In the genomic region with DNA sequence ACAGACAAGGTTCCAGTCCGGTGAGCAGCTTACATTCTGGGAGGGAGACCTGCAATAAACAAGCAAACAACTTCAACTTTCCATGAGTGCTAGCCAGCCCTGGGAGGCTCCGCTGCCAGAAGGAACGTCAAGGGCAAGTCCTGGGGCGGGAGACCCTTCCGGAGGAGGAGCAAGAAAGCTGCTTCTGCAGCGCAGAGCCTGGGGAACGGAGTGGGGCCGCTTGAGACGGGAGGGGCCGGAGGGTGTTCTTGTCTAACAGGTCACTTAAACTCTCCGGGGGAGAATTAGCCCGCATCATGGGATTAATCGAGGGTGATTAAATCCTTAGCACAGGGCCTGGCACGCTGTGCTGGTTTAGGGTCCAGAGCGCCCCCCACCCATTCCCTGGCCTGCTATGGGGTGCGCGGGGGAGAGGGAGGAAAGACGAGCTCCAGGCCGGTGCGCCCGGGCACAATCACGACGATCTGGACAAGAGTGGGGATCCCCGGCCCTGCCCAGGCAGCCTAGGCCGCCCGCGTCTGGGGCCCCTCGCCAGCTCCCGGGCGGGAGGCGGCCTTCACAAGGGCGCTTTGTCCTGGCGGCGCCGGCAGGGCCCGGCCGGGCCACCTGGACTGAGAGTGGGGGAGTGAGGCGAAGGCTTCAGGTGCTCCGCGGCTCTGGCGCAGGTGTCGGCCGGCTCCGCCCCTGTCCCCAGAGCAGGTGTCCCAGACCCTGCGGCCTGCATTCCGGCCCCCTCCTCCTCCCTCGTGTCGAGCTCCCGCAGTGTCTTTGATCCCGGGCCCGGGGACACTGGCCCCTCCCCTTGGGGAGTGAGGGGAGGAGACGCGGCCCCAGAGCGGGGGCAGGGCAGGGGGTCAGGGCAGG, we compare ENCODE assay signal across 8 cellular contexts. TPM values are rescaled to one million over a fixed set of nuclear protein-coding genes. Genes with fewer than 3 reads are reported as not detected.
A peak's percentile ranks its signal among the peaks of the same experiment; 100 is the strongest.
DNase-seq lines count a peak whose midpoint lies in the region; ATAC-seq, FAIRE-seq and TF ChIP-seq lines count a peak whose summit lies in the region.

No MANE protein-coding gene starts in this region.

- peaks cover 3% of the 10 kb centered on the region for H3K36me3 Mint-ChIP-seq in chondrocyte (ENCODE audit: low read depth)

- peaks cover 21% of the 10 kb centered on the region for H3K4me1 ChIP-seq in mucosa of descending colon (ENCODE audit: low read depth)

- no peaks in the 10 kb centered on the region for H3K36me3 ChIP-seq in mucosa of descending colon (ENCODE audit: low read depth)

- no peak overlapping the region for H3K27ac Mint-ChIP-seq in chondrocyte (ENCODE audit: unreplicated experiment)

- DNase-seq in GM12892 (ENCODE audit: insufficient read length) (peak; percentile 24), NCI-H2196 treated with DMSO at 0.1 percent for 48 hours (lab: John Stamatoyannopoulos, UW; ENCODE audit: unreplicated experiment) (peak; percentile 68), chondrocyte (ENCODE audit: low spot score) (peak; percentile 90), mucosa of descending colon (peak; percentile 39 to 82 (median 67)), A172 (ENCODE audit: low spot score) (no peak), kidney glomerular epithelial cell (lab: John Stamatoyannopoulos, UW) (no peak)
- no peak for DNase-seq in stimulated activated CD4-positive, alpha-beta T cell treated with anti-CD3 and anti-CD28 coated beads, Interleukin-4, amount 100 ng/mL, for 4 hours

- H3K4me1 Mint-ChIP-seq in chondrocyte (ENCODE audit: low read depth): peaks cover 11% of the 10 kb centered on the region

- intact Hi-C loops in mucosa of descending colon (cut with DNase I, micrococcal nuclease): no loop called here

- no peak for FAIRE-seq in GM12892 (lab: Jason Lieb, UNC)

- TF ChIP-seq POLR2A in GM12892 (IDR thresholded peaks at IDR 0.05; ENCODE audit: low read depth, low read length): no peak

- H3K4me3 ChIP-seq in mucosa of descending colon: no peak overlapping the region

- H3K9me3 ChIP-seq in mucosa of descending colon: no peaks in the 10 kb centered on the region

- peak; percentile 38 for ATAC-seq in mucosa of descending colon
- no peak for ATAC-seq in GM19397 (IDR thresholded peaks at IDR 0.05; ENCODE audit: unreplicated experiment)

- no peak for TF ChIP-seq CTCF in chondrocyte (IDR thresholded peaks at IDR 0.05)
- TF ChIP-seq CTCF in mucosa of descending colon (IDR thresholded peaks at IDR 0.05): no peak

- peaks cover 25% of the 10 kb centered on the region for H3K27me3 Mint-ChIP-seq in chondrocyte (ENCODE audit: low read depth)

- H3K9me3 Mint-ChIP-seq in chondrocyte (ENCODE audit: low read depth): no peaks in the 10 kb centered on the region

- H3K4me3 Mint-ChIP-seq in chondrocyte (ENCODE audit: unreplicated experiment): no peak overlapping the region

RNA-seq across cellular contexts. Expression of gene LARGE2, which starts 0.7 kb away (rescaled TPM):
- polyA plus RNA-seq in GM12892 (2012; ENCODE audit: missing spikeins): not detected
- not detected in 3 replicates for total RNA-seq in chondrocyte
- 1 to 10 TPM; 1.9 to 2.9 (median 2.3) TPM for total RNA-seq in mucosa of descending colon
- not detected in 2 replicates for total RNA-seq in A172 (2014; rRNA removed; shearing (Covaris generic))

RNA-seq across cellular contexts. Expression of gene PEX16, which starts 4.1 kb away (rescaled TPM):
- 14.3 TPM for polyA plus RNA-seq in GM12892 (2012; ENCODE audit: missing spikeins)
- total RNA-seq in chondrocyte (17.5 to 22.8 TPM (median 20.4 TPM) in 3 replicates), mucosa of descending colon (10 to 100 TPM; 34.9 to 49.1 (median 39.7) TPM)
- total RNA-seq in A172 (2014; rRNA removed; shearing (Covaris generic)): 37.7 and 48.0 TPM in 2 replicates

RNA-seq across cellular contexts. Expression of gene FREY1, which starts 14.7 kb away (rescaled TPM):
- not detected for polyA plus RNA-seq in GM12892 (2012; ENCODE audit: missing spikeins)
- 0.49 to 1.4 TPM (median 0.80 TPM) in 3 replicates for total RNA-seq in chondrocyte
- 1 to 10 TPM in 2 of 3 donors, under 1 TPM in 1; 0.81 to 2.2 (median 1.5) TPM for total RNA-seq in mucosa of descending colon
- 0.24 and 0.26 TPM in 2 replicates for total RNA-seq in A172 (2014; rRNA removed; shearing (Covaris generic))

RNA-seq across cellular contexts. Expression of gene MAPK8IP1, which starts 36.3 kb away (rescaled TPM):
- polyA plus RNA-seq in GM12892 (2012; ENCODE audit: missing spikeins): 0.15 TPM
- total RNA-seq in chondrocyte (6.7 to 10.8 TPM (median 9.6 TPM) in 3 replicates), mucosa of descending colon (10 to 100 TPM in 1 of 3 donors, 1 to 10 TPM in 2; 1.6 to 12.3 (median 2.5) TPM)
- 24.0 and 24.2 TPM in 2 replicates for total RNA-seq in A172 (2014; rRNA removed; shearing (Covaris generic))

Comparison
In these comparisons a context has a peak if more than half of its experiments do, and no peak if none do; other contexts are left out.
1. DNase-seq: peak in GM12892 (single experiment), NCI-H2196 treated with DMSO at 0.1 percent for 48 hours (single experiment), chondrocyte (single experiment) and mucosa of descending colon (3 of 3); none in A172 (single experiment), stimulated activated CD4-positive, alpha-beta T cell treated with anti-CD3 and anti-CD28 coated beads, Interleukin-4, amount 100 ng/mL, for 4 hours (0 of 2) and kidney glomerular epithelial cell (single experiment).